Comparison of ENCODE assay signal across 26 cellular contexts in genomic region chr4:111046811-111047210, GRCh38.
DNase-seq lines count a peak whose midpoint lies in the region; ATAC-seq and TF ChIP-seq lines count a peak whose summit lies in the region.
"Had no signal": no experiment of that assay in that cellular context is flagged by ENCODE, and none has a peak within 500 bp of the region (broad histone marks: within the 10 kb centered on the region; RNA-seq: fewer than 3 reads in every experiment).

No MANE protein-coding gene starts in this region.

- no peaks in the 10 kb centered on the region for H3K36me3 ChIP-seq in hepatocyte (replicated peaks; ENCODE audit: insufficient read depth, low read depth)
- H3K36me3 ChIP-seq: brain microvascular endothelial cell, upper lobe of left lung had no signal

- ATAC-seq in GM19043 (IDR thresholded peaks at IDR 0.05; ENCODE audit: low read depth, unreplicated experiment) (peak; percentile 56), HG03196 (IDR thresholded peaks at IDR 0.05; ENCODE audit: unreplicated experiment) (peak; percentile 63), left lobe of liver (no peak), HG02852 (IDR thresholded peaks at IDR 0.05; ENCODE audit: unreplicated experiment) (no peak), GM18502 (IDR thresholded peaks at IDR 0.05; ENCODE audit: poor library complexity, unreplicated experiment) (no peak)
- ATAC-seq: sciatic nerve; stimulated activated effector memory CD8-positive, alpha-beta T cell treated with anti-CD3 and anti-CD28 coated beads, Interleukin-12 subunit alpha, Interleukin-12 subunit beta, amount 100 ng/mL, for 72 hours had no signal

- DNase-seq in hepatocyte (ENCODE audit: low spot score) (peak; percentile 28), left lobe of liver (ENCODE audit: low spot score) (no peak), G401 (ENCODE audit: low spot score) (no peak)
- DNase-seq: activated CD4-positive, alpha-beta T cell treated with anti-CD3 and anti-CD28 coated beads, Interleukin-2, amount 50 U/mL, for 4 hours; activated CD8-positive, alpha-beta memory T cell treated with anti-CD3 and anti-CD28 coated beads, Interleukin-2, amount 50 U/mL, for 4 hours; activated naive CD4-positive, alpha-beta T cell treated with anti-CD3 and anti-CD28 coated beads, Interleukin-2, amount 10 ng/mL, durations not matched to agents 7 days and 5 days; brain microvascular endothelial cell; C1 segment of cervical spinal cord; Caco-2; DMS79; mammary epithelial cell; NCI-H1417 treated with DMSO at 0.1 percent for 48 hours; NCI-H2081 treated with DMSO at 0.1 percent for 48 hours; NCI-H774; posterior cingulate gyrus; stimulated activated CD4-positive, alpha-beta T cell treated with anti-CD3 and anti-CD28 coated beads, Interleukin-4, amount 100 ng/mL, for 24 hours; substantia nigra; upper lobe of left lung had no signal

- in situ Hi-C loops in G401 (cut with HindIII; ENCODE audit: low sequenced_read_pairs): no loop called here

- no peaks in the 10 kb centered on the region for H3K9me3 ChIP-seq in hepatocyte (ENCODE audit: low read depth)
- H3K9me3 ChIP-seq: Caco-2 had no signal

- H3K27me3 ChIP-seq in hepatocyte: no peaks in the 10 kb centered on the region
- H3K27me3 ChIP-seq: brain microvascular endothelial cell, upper lobe of left lung had no signal

- peaks cover 12% of the 10 kb centered on the region for H3K4me1 ChIP-seq in hepatocyte (ENCODE audit: insufficient read depth)
- H3K4me1 ChIP-seq: Caco-2, upper lobe of left lung had no signal

- no peaks in the 10 kb centered on the region for H3K79me2 ChIP-seq in hepatocyte

- H2AFZ ChIP-seq in hepatocyte: no peak overlapping the region

- no peaks in the 10 kb centered on the region for H4K20me1 ChIP-seq in hepatocyte (ENCODE audit: insufficient read depth, poor library complexity, severe bottlenecking)

- no peak overlapping the region for H3K4me2 ChIP-seq in hepatocyte
- H3K4me2 ChIP-seq: KMS-11 had no signal

- 88% methylated on average over 2 of the region's 2 CpGs for WGBS in hepatocyte (ENCODE audit: low lambda C conversion rate, missing lambda C conversion rate)

- no peaks in the 10 kb centered on the region for H3K9me2 ChIP-seq in hepatocyte (replicated peaks; ENCODE audit: insufficient read depth)

- H3K27ac ChIP-seq in hepatocyte: no peak overlapping the region
- H3K27ac ChIP-seq: brain microvascular endothelial cell, KMS-11, SK-N-MC, upper lobe of left lung had no signal

- H3K4me3 ChIP-seq in hepatocyte: no peak overlapping the region
- H3K4me3 ChIP-seq: SK-N-MC, upper lobe of left lung had no signal

- no peak for TF ChIP-seq CTCF in hepatocyte (IDR thresholded peaks at IDR 0.05; ENCODE audit: poor library complexity)

Comparison
In these comparisons a context has a peak if more than half of its experiments do, and no peak if none do; other contexts are left out.
1. ATAC-seq: peak in GM19043 (single experiment) and HG03196 (single experiment); none in left lobe of liver (single experiment), HG02852 (single experiment) and GM18502 (single experiment).